In genomic region chr2:12278217-12278755, GRCh38 we compare ENCODE assay signal across 20 cellular contexts.
"Had no signal": no experiment of that assay in that cellular context is flagged by ENCODE, and none has a peak within 500 bp of the region (broad histone marks: within the 10 kb centered on the region; RNA-seq: fewer than 3 reads in every experiment).

No MANE protein-coding gene starts in this region.

- ATAC-seq: activated CD8-positive, alpha-beta memory T cell treated with anti-CD3 and anti-CD28 coated beads, Interleukin-2, amount 10 ng/mL, durations not matched to agents 7 days and 5 days; activated naive CD8-positive, alpha-beta T cell treated with anti-CD3 and anti-CD28 coated beads, Interleukin-2, amount 50 U/mL, for 24 hours; left lobe of liver; natural killer cell treated with Interleukin-12 subunit alpha and Interleukin-12 subunit beta and Interleukin-15 and Interleukin-18, amount 100 ng/mL, for 72 hours; pancreas; sciatic nerve; stimulated activated memory B cell treated with anti-CD40 and anti-IgM and Interleukin-4, amounts not matched to agents 10 μg/mL and 1 μg/mL and 100 μg/mL, for 72 hours had no signal

- H3K9me3 ChIP-seq: esophagus muscularis mucosa, neutrophil, pancreas, testis had no signal

- H3K27me3 ChIP-seq: esophagus muscularis mucosa, neutrophil, pancreas, testis had no signal

- DNase-seq: activated B cell treated with CpG ODN at 0.5 μM for 24 hours; activated CD4-positive, alpha-beta memory T cell treated with anti-CD3 and anti-CD28 coated beads for 36 hours; activated CD4-positive, alpha-beta T cell treated with anti-CD3 and anti-CD28 coated beads for 4 hours; activated CD8-positive, alpha-beta memory T cell treated with anti-CD3 and anti-CD28 coated beads, Interleukin-2, amount 10 ng/mL, durations not matched to agents 7 days and 5 days; activated naive CD4-positive, alpha-beta T cell treated with anti-CD3 and anti-CD28 coated beads, Interleukin-2, amount 10 ng/mL, durations not matched to agents 7 days and 5 days; activated naive CD8-positive, alpha-beta T cell treated with anti-CD3 and anti-CD28 coated beads, Interleukin-2, amount 50 U/mL, for 24 hours; aorta; cortex of kidney; effector CD4-positive, alpha-beta T cell; islet precursor cell; pancreas; stimulated activated CD4-positive, alpha-beta T cell treated with anti-CD3 and anti-CD28 coated beads, Interleukin-4, amount 100 ng/mL, for 4 hours; T-helper 2 cell; testis had no signal

- H3K36me3 ChIP-seq: esophagus muscularis mucosa, neutrophil, pancreas had no signal

- H3K4me3 ChIP-seq: esophagus muscularis mucosa, pancreas, testis had no signal

- H3K4me1 ChIP-seq: esophagus muscularis mucosa, pancreas had no signal
